Comparison of ENCODE assay signal across 9 cellular contexts in genomic region chr17:42853004-42853403, GRCh38. TPM values are rescaled to one million over a fixed set of nuclear protein-coding genes. Genes with fewer than 3 reads are reported as not detected.
DNase-seq lines count a peak whose midpoint lies in the region; ATAC-seq and TF ChIP-seq lines count a peak whose summit lies in the region.
"Had no signal": no experiment of that assay in that cellular context is flagged by ENCODE, and none has a peak within 500 bp of the region (broad histone marks: within the 10 kb centered on the region; RNA-seq: fewer than 3 reads in every experiment).

No MANE protein-coding gene starts in this region.

- TF ChIP-seq CTCF in Peyer's patch (IDR thresholded peaks at IDR 0.05), result no peak

- H3K9me3 ChIP-seq in Peyer's patch (no peaks in the 10 kb centered on the region), mucosa of rectum (ENCODE audit: control insufficient read depth in 2 of 2, low read length in 2 of 2) (no peaks in the 10 kb centered on the region)
- H3K9me3 ChIP-seq: neutrophil had no signal

- H3K9ac ChIP-seq in mucosa of rectum (ENCODE audit: low read depth in 1 of 2, low read length in 2 of 2), result peak overlapping the region; percentile 45 to 63

- H3K27ac ChIP-seq in Peyer's patch (peak overlapping the region; percentile 8 to 76 (median 54)), mucosa of rectum (ENCODE audit: low read depth in 2 of 2, low read length in 2 of 2) (peak overlapping the region; percentile 73 to 80)
- H3K27ac ChIP-seq: neutrophil, SK-N-MC had no signal

- TF ChIP-seq POLR2A in Peyer's patch (IDR thresholded peaks at IDR 0.05), result no peak

- H3K4me3 ChIP-seq in Peyer's patch (peak overlapping the region in 2 of 4 donors; percentile 12 to 43), mucosa of rectum (ENCODE audit: low read length in 2 of 2) (peak overlapping the region; percentile 44 to 66)
- H3K4me3 ChIP-seq: SK-N-MC had no signal

- no peak for ATAC-seq in HG03469 (IDR thresholded peaks at IDR 0.05; ENCODE audit: unreplicated experiment)

- H3K36me3 ChIP-seq in Peyer's patch (no peaks in the 10 kb centered on the region), mucosa of rectum (ENCODE audit: control insufficient read depth in 2 of 2, insufficient read depth in 2 of 2, low read length in 2 of 2) (no peaks in the 10 kb centered on the region)
- H3K36me3 ChIP-seq: neutrophil had no signal

- H3K27me3 ChIP-seq in Peyer's patch (no peaks in the 10 kb centered on the region), mucosa of rectum (ENCODE audit: control insufficient read depth in 2 of 2, insufficient read depth in 2 of 2, low read length in 2 of 2) (peaks cover 0 to 8% of the 10 kb centered on the region in 2 donors)
- H3K27me3 ChIP-seq: neutrophil had no signal

- DNase-seq in Peyer's patch (no peak), NCI-H2196 (lab: John Stamatoyannopoulos, UW; ENCODE audit: unreplicated experiment) (no peak)
- DNase-seq: activated CD4-positive, alpha-beta T cell treated with anti-CD3 and anti-CD28 coated beads, Interleukin-2, amount 10 ng/mL, durations not matched to agents 24 days and 14 days; activated naive CD8-positive, alpha-beta T cell treated with anti-CD3 and anti-CD28 coated beads for 36 hours; NCI-H446 treated with DMSO at 0.1 percent for 48 hours had no signal

- H3K4me1 ChIP-seq in Peyer's patch, result peaks cover 0 to 22% (median 0%) of the 10 kb centered on the region in 4 donors
- H3K4me1 ChIP-seq in mucosa of rectum (ENCODE audit: control insufficient read depth in 2 of 2, insufficient read depth in 2 of 2, low read length in 2 of 2), result peaks cover 5% of the 10 kb centered on the region in 2 donors

RNA-seq across cellular contexts. Expression of gene AOC3, which starts 2.0 kb away (rescaled TPM):
- total RNA-seq in Peyer's patch, result 10 to 100 TPM in 1 of 4 donors, 1 to 10 TPM in 3; 3.3 to 11.4 (median 7.0) TPM

RNA-seq across cellular contexts. Expression of gene AOC2, which starts 8.6 kb away (rescaled TPM):
- 1 to 10 TPM in 2 of 4 donors, under 1 TPM in 1, not detected in 1; 0.70 to 2.3 (median 1.6) TPM for total RNA-seq in Peyer's patch

RNA-seq across cellular contexts. Expression of gene PSME3, which starts 19.8 kb away (rescaled TPM):
- 10 to 100 TPM; 45.6 to 75.9 (median 59.8) TPM for total RNA-seq in Peyer's patch

RNA-seq across cellular contexts. Expression of gene BECN1, which starts 28.9 kb away (rescaled TPM):
- total RNA-seq in Peyer's patch, result 100 to 1,000 TPM in 3 of 4 donors, 10 to 100 TPM in 1; 81.6 to 171 (median 122) TPM

RNA-seq across cellular contexts. Expression of gene G6PC1, which starts 47.6 kb away (rescaled TPM):
- total RNA-seq in Peyer's patch, result 10 to 100 TPM in 3 of 4 donors, 1 to 10 TPM in 1; 2.5 to 97.8 (median 66.0) TPM
- total RNA-seq: activated CD4-positive, alpha-beta T cell treated with anti-CD3 and anti-CD28 coated beads, Interleukin-2, amount 10 ng/mL, durations not matched to agents 24 days and 14 days; activated naive CD8-positive, alpha-beta T cell treated with anti-CD3 and anti-CD28 coated beads for 36 hours had no signal
